ENCODE assay signal across 1 cellular context in the genomic region with DNA sequence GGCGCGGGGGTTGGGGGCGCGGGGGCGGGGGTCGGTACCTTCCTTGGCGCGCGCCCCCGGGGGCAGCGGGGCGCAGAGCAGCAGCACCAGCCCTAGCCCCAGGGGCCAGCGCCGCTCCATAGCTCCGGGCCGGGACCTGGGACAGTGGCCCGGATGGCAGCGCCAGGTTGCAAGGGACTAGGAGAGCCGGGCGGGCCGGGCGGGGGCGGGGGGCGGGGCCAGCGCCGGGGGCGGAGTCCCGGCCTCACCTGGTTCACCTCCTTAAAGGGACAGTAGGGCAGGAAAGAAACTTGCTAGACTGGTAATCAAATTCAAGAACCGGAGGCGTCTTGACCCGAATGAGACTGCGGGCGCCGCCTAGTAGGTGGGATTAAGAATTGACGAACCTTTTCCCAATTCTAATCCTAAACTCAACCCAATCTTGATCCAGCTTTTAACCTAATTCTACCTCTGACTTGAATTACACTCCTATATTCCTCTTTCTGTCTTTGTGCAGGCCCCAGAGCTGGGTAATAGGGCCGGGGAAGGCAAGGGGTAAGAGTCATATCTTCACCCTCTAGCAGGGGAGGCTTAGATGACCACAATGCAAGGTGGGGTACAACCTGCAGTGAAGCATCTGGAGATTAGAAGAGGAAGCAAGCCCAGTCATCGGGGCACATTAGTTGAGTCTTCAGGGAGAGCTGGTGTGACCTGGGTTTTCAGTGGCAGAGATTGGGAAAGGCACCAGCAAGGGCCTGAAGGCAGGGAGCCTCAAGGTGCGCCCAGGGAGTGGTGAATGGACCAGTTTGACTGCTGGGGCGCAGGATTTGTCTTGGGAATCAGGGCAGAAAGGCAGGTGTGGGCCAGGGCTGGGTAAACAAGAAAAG.
A peak's percentile ranks its signal among the peaks of the same experiment; 100 is the strongest.
TF ChIP-seq lines count a peak whose summit lies in the region.

A gene (minus strand): TSS at position 171 of the 866 bp plus-strand sequence. CDS start 51 bp downstream, at position 120.

TF ChIP-seq in GM12878, 131 proteins besides CTCF, POLR2A, EP300 and RAD21 (continued from another document):
- no peak for TF ChIP-seq NR2C2 (IDR thresholded peaks at IDR 0.05; ENCODE audit: borderline replicate concordance, control insufficient read depth, insufficient read length, low read depth)
- no peak for TF ChIP-seq HDAC2 (IDR thresholded peaks at IDR 0.05)
- peak in 1 of 2 experiments; percentile 6; a peak in 1 of 3 replicates for TF ChIP-seq EGR1 (IDR thresholded peaks at IDR 0.05; ENCODE audit: borderline replicate concordance in 1 of 2, low read depth in 2 of 2, low read length in 2 of 2)
- TF ChIP-seq NBN (IDR thresholded peaks at IDR 0.05): no peak
